Comparison of ENCODE assay signal across 8 cellular contexts in the genomic region with DNA sequence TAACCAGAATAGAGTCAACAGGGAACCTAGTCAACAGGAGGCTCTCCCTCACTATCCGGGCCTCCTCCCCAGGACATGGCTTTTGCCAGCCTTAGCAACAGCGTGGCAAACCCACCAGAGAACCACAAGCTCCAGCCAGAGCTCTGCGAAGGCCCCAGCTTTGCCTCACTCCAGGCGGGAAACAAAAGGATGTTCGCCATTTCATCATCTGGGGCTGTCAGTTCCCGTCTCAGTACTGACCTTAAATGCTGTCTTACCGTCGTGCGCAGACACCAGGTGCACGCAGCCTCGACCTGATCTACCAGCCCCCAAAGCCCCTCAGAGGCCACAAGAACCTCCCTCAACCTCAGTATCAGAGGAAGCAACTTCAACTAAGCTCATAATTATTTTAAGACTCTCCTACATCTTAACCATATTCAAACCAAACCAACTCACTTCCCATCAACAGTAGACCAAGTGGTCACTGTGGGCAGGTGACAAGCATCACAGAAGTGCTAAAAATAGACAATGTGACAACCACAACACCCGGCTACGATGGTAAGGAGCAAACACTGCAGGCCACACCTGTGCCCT.
DNase-seq lines count a peak whose midpoint lies in the region; ATAC-seq, FAIRE-seq and TF ChIP-seq lines count a peak whose summit lies in the region.

No MANE protein-coding gene starts in this region.

- no peak for TF ChIP-seq CTCF in kidney (IDR thresholded peaks at IDR 0.05; ENCODE audit: borderline replicate concordance, extremely low read depth, insufficient read depth)
- TF ChIP-seq CTCF in body of pancreas (IDR thresholded peaks at IDR 0.05), result no peak

- no peak for FAIRE-seq in kidney (lab: Jason Lieb, UNC)

- ATAC-seq in GM18499 (IDR thresholded peaks at IDR 0.05; ENCODE audit: insufficient read depth, unreplicated experiment) (peak; percentile 68), GM21515 (IDR thresholded peaks at IDR 0.05; ENCODE audit: unreplicated experiment) (peak; percentile 65), sciatic nerve (no peak), body of pancreas (no peak)

- H3K4me3 ChIP-seq in Jurkat, Clone E6-1 (ENCODE audit: low read length), result no peak overlapping the region
- H3K4me3 ChIP-seq in kidney (ENCODE audit: low read length in 2 of 2) (no peak overlapping the region), body of pancreas (no peak overlapping the region)

- peaks cover 18 to 29% of the 10 kb centered on the region in 2 donors for H3K4me1 ChIP-seq in kidney (ENCODE audit: control insufficient read depth in 1 of 2, insufficient read depth in 1 of 2, low read depth in 1 of 2, low read length in 2 of 2)
- peaks cover 5% of the 10 kb centered on the region for H3K4me1 ChIP-seq in body of pancreas

- intact Hi-C loops in kidney (cut with DNase I) (no loop called here), sciatic nerve (cut with DNase I) (no loop called here), body of pancreas (cut with DNase I) (no loop called here)

- TF ChIP-seq POLR2A in body of pancreas (IDR thresholded peaks at IDR 0.05), result no peak

- H3K27ac ChIP-seq in kidney (ENCODE audit: low read depth in 2 of 2, low read length in 2 of 2) (no peak overlapping the region), body of pancreas (no peak overlapping the region)

- H3K36me3 ChIP-seq in kidney (ENCODE audit: control insufficient read depth in 1 of 2, insufficient read depth in 2 of 2, low read length in 2 of 2) (no peaks in the 10 kb centered on the region), body of pancreas (replicated peaks in 1 of 2; ENCODE audit: insufficient read depth in 1 of 2, low read depth in 2 of 2) (no peaks in the 10 kb centered on the region)

- H3K9me3 ChIP-seq in kidney (ENCODE audit: control insufficient read depth in 1 of 2, low read length in 2 of 2) (no peaks in the 10 kb centered on the region), body of pancreas (no peaks in the 10 kb centered on the region)

- peak; percentile 87 for DNase-seq in Jurkat, Clone E6-1 (ENCODE audit: low read depth, low spot score)
- DNase-seq in kidney (peak; percentile 46), sciatic nerve (ENCODE audit: low spot score) (no peak), body of pancreas (no peak), cerebellar cortex (ENCODE audit: low spot score) (no peak), NCI-H146 treated with DMSO at 0.1 percent for 48 hours (lab: John Stamatoyannopoulos, UW; ENCODE audit: unreplicated experiment) (no peak)

- no peaks in the 10 kb centered on the region for H3K27me3 ChIP-seq in body of pancreas

- WGBS in body of pancreas, 2 donors, result 51 to 73% methylated on average over 12 to 13 of the region's 13 CpGs

- H3K9ac ChIP-seq in kidney (ENCODE audit: low read length in 2 of 2), result no peak overlapping the region

Comparison
In these comparisons a context has a peak if more than half of its experiments do, and no peak if none do; other contexts are left out.
1. ATAC-seq: peak in GM18499 (single experiment) and GM21515 (single experiment); none in sciatic nerve (single experiment) and body of pancreas (single experiment).
2. DNase-seq: peak in Jurkat, Clone E6-1 (single experiment) and kidney (single experiment); none in sciatic nerve (single experiment), body of pancreas (0 of 4), cerebellar cortex (single experiment) and NCI-H146 treated with DMSO at 0.1 percent for 48 hours (single experiment).